In the genomic region with DNA sequence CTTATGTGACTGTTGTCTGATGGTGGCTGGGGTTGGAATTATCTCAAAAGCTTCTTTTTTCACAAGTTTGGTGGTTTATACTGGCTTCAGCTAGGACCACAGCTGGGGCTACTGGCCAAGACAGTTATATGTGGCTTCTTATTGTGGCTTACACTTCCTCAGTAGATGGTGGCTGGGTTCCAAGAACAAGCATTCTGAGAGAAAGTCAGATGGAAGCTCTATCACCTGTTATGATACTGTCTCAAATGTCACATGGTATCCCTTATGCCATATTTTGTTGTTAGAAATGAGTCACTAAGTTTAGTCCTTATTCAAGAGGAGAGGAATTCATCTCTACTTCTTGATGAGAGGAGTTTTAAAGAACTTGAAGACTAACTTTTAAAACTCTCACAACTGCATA, we compare ENCODE assay signal across 9 cellular contexts. TPM values are rescaled to one million over a fixed set of nuclear protein-coding genes. Genes with fewer than 3 reads are reported as not detected.
DNase-seq lines count a peak whose midpoint lies in the region; ATAC-seq and TF ChIP-seq lines count a peak whose summit lies in the region.
"Had no signal": no experiment of that assay in that cellular context is flagged by ENCODE, and none has a peak within 500 bp of the region (broad histone marks: within the 10 kb centered on the region; RNA-seq: fewer than 3 reads in every experiment).

No MANE protein-coding gene starts in this region.

- H3K4me2 ChIP-seq in PC-3 (ENCODE audit: low read length) (no peak overlapping the region), osteoblast (ENCODE audit: insufficient read depth, low read length) (no peak overlapping the region), trophoblast cell (ENCODE audit: low read length) (no peak overlapping the region)

- H3K14ac ChIP-seq in trophoblast cell (ENCODE audit: low read length) = no peak overlapping the region

- H3K4me1 ChIP-seq in PC-3 (ENCODE audit: insufficient read depth, low read length) = peaks cover 31% of the 10 kb centered on the region
- H3K4me1 ChIP-seq in osteoblast (ENCODE audit: insufficient read depth, low read length) = peaks cover 23% of the 10 kb centered on the region
- peaks cover 0 to 2% of the 10 kb centered on the region in 2 experiments for H3K4me1 ChIP-seq in trophoblast cell (ENCODE audit: control insufficient read depth in 1 of 2, insufficient read depth in 2 of 2, low read length in 2 of 2)

- H3K9me3 Mint-ChIP-seq in activated T-cell treated with anti-CD3 and anti-CD28 coated beads, Interleukin-2, amount 50 U/mL, for 4 hours = no peaks in the 10 kb centered on the region
- H3K9me3 Mint-ChIP-seq: neural crest cell had no signal

- H3K4ac ChIP-seq in trophoblast cell (ENCODE audit: low read depth, low read length) = no peak overlapping the region

- DNase-seq in activated T-cell treated with anti-CD3 and anti-CD28 coated beads, Interleukin-2, amount 50 U/mL, for 4 hours = no peak
- DNase-seq in activated T-cell treated with anti-CD3 and anti-CD28 coated beads for 4 hours = no peak
- peak; percentile 27 for DNase-seq in PC-3
- peak; percentile 52 for DNase-seq in osteoblast (ENCODE audit: insufficient read length, low spot score, missing footprints)
- DNase-seq in left cardiac atrium = no peak
- DNase-seq in NCI-H146 (lab: John Stamatoyannopoulos, UW) = no peak
- DNase-seq in trophoblast cell = no peak

- intact Hi-C loops in PC-3 (cut with micrococcal nuclease) = no loop called here
- intact Hi-C loops in left cardiac atrium (cut with DNase I) = no loop called here

- ATAC-seq in activated T-cell treated with anti-CD3 and anti-CD28 coated beads, Interleukin-2, amount 50 U/mL, for 4 hours = peak; percentile 53 to 73
- peak; percentile 91 for ATAC-seq in HG02884 (IDR thresholded peaks at IDR 0.05; ENCODE audit: unreplicated experiment)
- ATAC-seq in PC-3 = no peak; the same call in 1 of the 2 replicates
- no peak for ATAC-seq in left cardiac atrium

- no TSS peak for BruUV-seq in PC-3 (replicated peaks; lab: Mats Ljungman, UMichigan)

- H3K23ac ChIP-seq in trophoblast cell (ENCODE audit: low read length) = no peak overlapping the region

- H3K27me3 ChIP-seq in PC-3 (ENCODE audit: low read length) (no peaks in the 10 kb centered on the region), osteoblast (ENCODE audit: insufficient read depth, low read length) (no peaks in the 10 kb centered on the region), trophoblast cell (ENCODE audit: insufficient read depth, low read length) (no peaks in the 10 kb centered on the region)

- H2BK120ac ChIP-seq in trophoblast cell (ENCODE audit: insufficient read depth, low read length, poor library complexity) = no peak overlapping the region

- no peak overlapping the region for H2BK5ac ChIP-seq in trophoblast cell (ENCODE audit: low read depth, low read length, poor library complexity)

- H3K79me1 ChIP-seq in trophoblast cell (ENCODE audit: low read length) = no peaks in the 10 kb centered on the region

- no peak overlapping the region for H4K12ac ChIP-seq in trophoblast cell (ENCODE audit: low read depth, low read length)

- no peak overlapping the region for H3K4me3 ChIP-seq in PC-3 (ENCODE audit: low read length)
- H3K4me3 ChIP-seq in osteoblast (ENCODE audit: insufficient read depth, low read length) = no peak overlapping the region
- H3K4me3 ChIP-seq in trophoblast cell (ENCODE audit: low read depth, low read length) = no peak overlapping the region

- no peaks in the 10 kb centered on the region for H3K9me2 ChIP-seq in PC-3 (replicated peaks; ENCODE audit: low read length)

- no peak overlapping the region for H4K8ac ChIP-seq in trophoblast cell (ENCODE audit: low read depth, low read length)

- no peak overlapping the region for H3K9ac ChIP-seq in PC-3 (ENCODE audit: low read length)
- H3K9ac ChIP-seq in trophoblast cell (ENCODE audit: low read length) = no peak overlapping the region

- no peak overlapping the region for H3K4me3 Mint-ChIP-seq in activated T-cell treated with anti-CD3 and anti-CD28 coated beads, Interleukin-2, amount 50 U/mL, for 4 hours
- H3K4me3 Mint-ChIP-seq: neural crest cell had no signal

- peaks cover 16% of the 10 kb centered on the region for H3K36me3 ChIP-seq in PC-3 (ENCODE audit: low read depth, low read length)
- peaks cover 36% of the 10 kb centered on the region for H3K36me3 ChIP-seq in osteoblast (ENCODE audit: insufficient read depth, low read length)
- peaks cover 4 to 9% of the 10 kb centered on the region in 2 experiments for H3K36me3 ChIP-seq in trophoblast cell (ENCODE audit: control insufficient read depth in 1 of 2, insufficient read depth in 2 of 2, low read length in 2 of 2)

- H3F3A ChIP-seq in PC-3 (ENCODE audit: low read length, unreplicated experiment) = no peaks in the 10 kb centered on the region

- H3K9me3 ChIP-seq in PC-3 (ENCODE audit: low read length) (no peaks in the 10 kb centered on the region), osteoblast (ENCODE audit: low read depth, low read length) (no peaks in the 10 kb centered on the region), trophoblast cell (ENCODE audit: insufficient read depth, low read depth, low read length) (no peaks in the 10 kb centered on the region)

- H4K20me1 ChIP-seq in PC-3 (ENCODE audit: low read length) (0 out of 2 replicates have a peak, but pooled peaks cover 6% of the 10 kb centered on the region), osteoblast (ENCODE audit: insufficient read depth, low read length) (peaks cover 32% of the 10 kb centered on the region)

- no peak overlapping the region for H2AK5ac ChIP-seq in trophoblast cell (ENCODE audit: low read length)

- H4K91ac ChIP-seq in trophoblast cell (ENCODE audit: low read depth, low read length) = no peak overlapping the region

- H3K27ac ChIP-seq in PC-3 (ENCODE audit: low read length) = no peak overlapping the region
- H3K27ac ChIP-seq in osteoblast (ENCODE audit: low read depth, low read length) = no peak overlapping the region
- no peak overlapping the region for H3K27ac ChIP-seq in trophoblast cell (ENCODE audit: low read depth, low read length)

- H3K36me3 Mint-ChIP-seq in activated T-cell treated with anti-CD3 and anti-CD28 coated beads, Interleukin-2, amount 50 U/mL, for 4 hours (ENCODE audit: insufficient read depth) = peaks cover 14% of the 10 kb centered on the region

- POLR2A ChIA-PET in PC-3 (lab: Charles Lee; ENCODE audit: unreplicated experiment) = no interaction called here

- CTCF ChIA-PET in PC-3 (lab: Charles Lee) = no interaction called here

- H3K18ac ChIP-seq in trophoblast cell (ENCODE audit: low read length) = no peak overlapping the region

- H3K79me2 ChIP-seq in PC-3 (ENCODE audit: low read length) (peaks cover 27% of the 10 kb centered on the region), osteoblast (ENCODE audit: insufficient read depth, low read length) (peaks cover 37% of the 10 kb centered on the region), trophoblast cell (ENCODE audit: control insufficient read depth, insufficient read depth, low read length, poor library complexity) (no peaks in the 10 kb centered on the region)

- no peak for TF ChIP-seq CTCF in PC-3 (conservative IDR thresholded peaks at IDR 0.05; ENCODE audit: low read depth, low read length)
- no peak for TF ChIP-seq CTCF in osteoblast (IDR thresholded peaks at IDR 0.05; ENCODE audit: extremely low read depth, low read depth, low read length)

- no peaks in the 10 kb centered on the region for H3K27me3 Mint-ChIP-seq in activated T-cell treated with anti-CD3 and anti-CD28 coated beads, Interleukin-2, amount 50 U/mL, for 4 hours (ENCODE audit: low read depth)

- H2AFZ ChIP-seq in PC-3 (ENCODE audit: low read length) (no peak overlapping the region), osteoblast (ENCODE audit: low read length) (no peak overlapping the region), trophoblast cell (ENCODE audit: insufficient read depth, low read length, poor library complexity) (no peak overlapping the region)

- H3K4me1 Mint-ChIP-seq in activated T-cell treated with anti-CD3 and anti-CD28 coated beads, Interleukin-2, amount 50 U/mL, for 4 hours (ENCODE audit: low read depth) = peaks cover 18% of the 10 kb centered on the region
- H3K4me1 Mint-ChIP-seq: neural crest cell had no signal

- no peak overlapping the region for H2BK12ac ChIP-seq in trophoblast cell (ENCODE audit: low read length)

RNA-seq across cellular contexts. Expression of a gene that starts 41.6 kb away (rescaled TPM):
- 100 to 1,000 TPM; 248 to 281 (median 274) TPM for total RNA-seq in activated T-cell treated with anti-CD3 and anti-CD28 coated beads, Interleukin-2, amount 50 U/mL, for 4 hours
- total RNA-seq in PC-3 (2014; rRNA removed) = 17.9 and 19.5 TPM in 2 replicates
- total RNA-seq in osteoblast = 47.1 and 56.5 TPM in 2 replicates
- 10 to 100 TPM; 30.9 to 39.0 TPM for total RNA-seq in left cardiac atrium
- 58.6 and 65.6 TPM in 2 replicates for polyA plus RNA-seq in trophoblast cell (2013)

Comparison
In these comparisons a context has a peak if more than half of its experiments do, and no peak if none do; other contexts are left out.
1. ATAC-seq: peak in activated T-cell treated with anti-CD3 and anti-CD28 coated beads, Interleukin-2, amount 50 U/mL, for 4 hours (2 of 2) and HG02884 (single experiment); none in PC-3 (single experiment) and left cardiac atrium (0 of 2).
2. DNase-seq: peak in PC-3 (single experiment) and osteoblast (single experiment); none in activated T-cell treated with anti-CD3 and anti-CD28 coated beads, Interleukin-2, amount 50 U/mL, for 4 hours (single experiment), activated T-cell treated with anti-CD3 and anti-CD28 coated beads for 4 hours (single experiment), left cardiac atrium (single experiment), NCI-H146 (single experiment) and trophoblast cell (0 of 2).